ENCODE assay signal across 2 cellular contexts in the genomic region with DNA sequence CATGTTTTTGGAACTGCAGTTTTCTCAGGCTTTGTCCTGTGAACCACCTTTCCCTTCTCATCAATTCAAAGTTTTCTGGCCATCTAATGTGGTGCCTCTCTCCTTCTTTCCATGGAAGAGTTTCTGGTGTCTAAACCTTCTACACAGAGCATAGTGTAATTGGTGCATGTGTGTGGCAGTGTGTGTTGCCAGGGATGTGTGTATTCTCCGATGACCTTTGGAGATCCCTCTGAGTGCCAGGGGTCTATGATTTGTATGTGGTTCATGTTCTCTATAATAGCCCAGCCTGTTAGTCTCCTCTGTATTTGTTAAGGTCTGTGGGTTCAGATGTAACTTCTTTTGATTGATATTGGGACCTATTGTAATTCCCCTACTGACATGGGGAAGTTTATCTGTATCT.
TF ChIP-seq lines count a peak whose summit lies in the region.

No MANE protein-coding gene starts in this region.

TF ChIP-seq in SK-N-SH, 30 proteins besides CTCF, POLR2A, EP300 and RAD21:
- TF ChIP-seq TAF1 (IDR thresholded peaks at IDR 0.05; ENCODE audit: borderline replicate concordance, low read depth, low read length) (no peak), SIN3A (IDR thresholded peaks at IDR 0.05; ENCODE audit: borderline replicate concordance, low read depth, low read length) (no peak), MEF2A (IDR thresholded peaks at IDR 0.05; ENCODE audit: borderline replicate concordance, low read depth) (no peak), TEAD4 (IDR thresholded peaks at IDR 0.05; ENCODE audit: borderline replicate concordance, insufficient read depth) (no peak), FOXM1 (IDR thresholded peaks at IDR 0.05; ENCODE audit: low read depth) (no peak), YY1 (IDR thresholded peaks at IDR 0.05; ENCODE audit: low read depth) (no peak), GABPA (IDR thresholded peaks at IDR 0.05; ENCODE audit: low read depth) (no peak), NRF1 (IDR thresholded peaks at IDR 0.05; ENCODE audit: low read depth, low read length) (no peak), MXI1 (IDR thresholded peaks at IDR 0.05; ENCODE audit: low read depth, low read length) (no peak), ELF1 (IDR thresholded peaks at IDR 0.05) (no peak), JUND (IDR thresholded peaks at IDR 0.05) (no peak), POLR2AphosphoS5 (IDR thresholded peaks at IDR 0.05; ENCODE audit: low read depth, low read length) (no peak), TCF12 (IDR thresholded peaks at IDR 0.05) (no peak), EZH2phosphoT487 (IDR thresholded peaks at IDR 0.05; ENCODE audit: borderline replicate concordance, low read depth) (no peak), FOSL2 (IDR thresholded peaks at IDR 0.05; ENCODE audit: borderline replicate concordance, low read depth) (no peak), NFIC (IDR thresholded peaks at IDR 0.05; ENCODE audit: borderline replicate concordance) (no peak)
- TF ChIP-seq, protein P1, sequence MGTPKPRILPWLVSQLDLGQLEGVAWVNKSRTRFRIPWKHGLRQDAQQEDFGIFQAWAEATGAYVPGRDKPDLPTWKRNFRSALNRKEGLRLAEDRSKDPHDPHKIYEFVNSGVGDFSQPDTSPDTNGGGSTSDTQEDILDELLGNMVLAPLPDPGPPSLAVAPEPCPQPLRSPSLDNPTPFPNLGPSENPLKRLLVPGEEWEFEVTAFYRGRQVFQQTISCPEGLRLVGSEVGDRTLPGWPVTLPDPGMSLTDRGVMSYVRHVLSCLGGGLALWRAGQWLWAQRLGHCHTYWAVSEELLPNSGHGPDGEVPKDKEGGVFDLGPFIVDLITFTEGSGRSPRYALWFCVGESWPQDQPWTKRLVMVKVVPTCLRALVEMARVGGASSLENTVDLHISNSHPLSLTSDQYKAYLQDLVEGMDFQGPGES (IDR thresholded peaks at IDR 0.05; ENCODE audit: low read depth, low read length): no peak
- TF ChIP-seq, protein P2, sequence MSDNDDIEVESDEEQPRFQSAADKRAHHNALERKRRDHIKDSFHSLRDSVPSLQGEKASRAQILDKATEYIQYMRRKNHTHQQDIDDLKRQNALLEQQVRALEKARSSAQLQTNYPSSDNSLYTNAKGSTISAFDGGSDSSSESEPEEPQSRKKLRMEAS (IDR thresholded peaks at IDR 0.05; ENCODE audit: low read depth): no peak
- TF ChIP-seq, protein P3, sequence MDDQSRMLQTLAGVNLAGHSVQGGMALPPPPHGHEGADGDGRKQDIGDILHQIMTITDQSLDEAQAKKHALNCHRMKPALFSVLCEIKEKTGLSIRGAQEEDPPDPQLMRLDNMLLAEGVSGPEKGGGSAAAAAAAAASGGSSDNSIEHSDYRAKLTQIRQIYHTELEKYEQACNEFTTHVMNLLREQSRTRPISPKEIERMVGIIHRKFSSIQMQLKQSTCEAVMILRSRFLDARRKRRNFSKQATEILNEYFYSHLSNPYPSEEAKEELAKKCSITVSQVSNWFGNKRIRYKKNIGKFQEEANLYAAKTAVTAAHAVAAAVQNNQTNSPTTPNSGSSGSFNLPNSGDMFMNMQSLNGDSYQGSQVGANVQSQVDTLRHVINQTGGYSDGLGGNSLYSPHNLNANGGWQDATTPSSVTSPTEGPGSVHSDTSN (IDR thresholded peaks at IDR 0.05): no peak

TF ChIP-seq in HepG2, 621 proteins besides CTCF, POLR2A, EP300 and RAD21:
- TF ChIP-seq TBL1XR1 (IDR thresholded peaks at IDR 0.05; ENCODE audit: borderline replicate concordance, low read length, partially characterized antibody): no peak
- TF ChIP-seq NCOR1 (IDR thresholded peaks at IDR 0.05; ENCODE audit: borderline replicate concordance, low read length): peak; percentile 15; the same call in 1 of the 2 replicates
TF ChIP-seq in HepG2: peak in this region for 1.
